Comparison of ENCODE assay signal across 9 cellular contexts in genomic region chr9:12640021-12640587, GRCh38. TPM values are rescaled to one million over a fixed set of nuclear protein-coding genes. Genes with fewer than 3 reads are reported as not detected.
DNase-seq lines count a peak whose midpoint lies in the region; ATAC-seq and TF ChIP-seq lines count a peak whose summit lies in the region.
"Had no signal": no experiment of that assay in that cellular context is flagged by ENCODE, and none has a peak within 500 bp of the region (broad histone marks: within the 10 kb centered on the region; RNA-seq: fewer than 3 reads in every experiment).

No MANE protein-coding gene starts in this region.

- no peak overlapping the region for H3K4me2 ChIP-seq in PC-3 (ENCODE audit: low read length)

- H3K9me3 Mint-ChIP-seq in stimulated activated effector memory CD8-positive, alpha-beta T cell treated with anti-CD3 and anti-CD28 coated beads, Interleukin-12 subunit alpha, Interleukin-12 subunit beta, amount 100 ng/mL, for 72 hours = peaks cover 18% of the 10 kb centered on the region

- ATAC-seq in PC-3 (peak; percentile 53), GM18520 (IDR thresholded peaks at IDR 0.05; ENCODE audit: unreplicated experiment) (no peak)
- ATAC-seq in stimulated activated effector memory CD8-positive, alpha-beta T cell treated with anti-CD3 and anti-CD28 coated beads, Interleukin-12 subunit alpha, Interleukin-12 subunit beta, amount 100 ng/mL, for 72 hours = no peak

- H3K27ac ChIP-seq in PC-3 (ENCODE audit: low read length) = no peak overlapping the region

- no peak overlapping the region for H3K9ac ChIP-seq in PC-3 (ENCODE audit: low read length)

- no peaks in the 10 kb centered on the region for H3K36me3 Mint-ChIP-seq in stimulated activated effector memory CD8-positive, alpha-beta T cell treated with anti-CD3 and anti-CD28 coated beads, Interleukin-12 subunit alpha, Interleukin-12 subunit beta, amount 100 ng/mL, for 72 hours
- H3K36me3 Mint-ChIP-seq: memory B cell had no signal

- no peaks in the 10 kb centered on the region for H3K79me2 ChIP-seq in PC-3 (ENCODE audit: low read length)

- DNase-seq in DMS53 treated with DMSO at 0.1 percent for 48 hours (lab: John Stamatoyannopoulos, UW; ENCODE audit: unreplicated experiment) (peak; percentile 11), PC-3 (peak; percentile 57), fibroblast of villous mesenchyme (ENCODE audit: low read depth) (peak; percentile 70), smooth muscle cell of the brain vasculature (ENCODE audit: low read depth, low spot score) (peak; percentile 1), activated T-cell treated with anti-CD3 and anti-CD28 coated beads for 4 hours (no peak)
- peak; percentile 39 for DNase-seq in Jurkat, Clone E6-1 (ENCODE audit: low read depth, low spot score)
- no peak for DNase-seq in stimulated activated effector memory CD8-positive, alpha-beta T cell treated with anti-CD3 and anti-CD28 coated beads, Interleukin-12 subunit alpha, Interleukin-12 subunit beta, amount 100 ng/mL, for 72 hours (ENCODE audit: low spot score in 2 of 2)

- no peaks in the 10 kb centered on the region for H3K4me1 Mint-ChIP-seq in stimulated activated effector memory CD8-positive, alpha-beta T cell treated with anti-CD3 and anti-CD28 coated beads, Interleukin-12 subunit alpha, Interleukin-12 subunit beta, amount 100 ng/mL, for 72 hours
- H3K4me1 Mint-ChIP-seq: memory B cell had no signal

- H3K27me3 ChIP-seq in PC-3 (ENCODE audit: low read length) = no peaks in the 10 kb centered on the region

- H3K9me3 ChIP-seq in PC-3 (ENCODE audit: low read length) = no peaks in the 10 kb centered on the region

- H3F3A ChIP-seq in PC-3 (ENCODE audit: low read length, unreplicated experiment) = no peaks in the 10 kb centered on the region

- intact Hi-C loops in PC-3 (cut with micrococcal nuclease) = loop anchor here (2.0 kb wide), 1 partner anchor 85 kb away; no protein-coding TSS in a partner anchor

- TF ChIP-seq CTCF in PC-3 (conservative IDR thresholded peaks at IDR 0.05; ENCODE audit: low read depth, low read length) = peak; percentile 67
- TF ChIP-seq CTCF in fibroblast of villous mesenchyme (IDR thresholded peaks at IDR 0.05; ENCODE audit: insufficient read depth, low read depth, low read length) = peak; percentile 59

- BruUV-seq in PC-3 (replicated peaks; lab: Mats Ljungman, UMichigan) = no TSS peak

- no peak overlapping the region for H3K4me3 ChIP-seq in Jurkat, Clone E6-1 (ENCODE audit: low read length)
- H3K4me3 ChIP-seq in PC-3 (ENCODE audit: low read length) (no peak overlapping the region), fibroblast of villous mesenchyme (ENCODE audit: low read depth, low read length) (no peak overlapping the region)

- H3K9me2 ChIP-seq in PC-3 (replicated peaks; ENCODE audit: low read length) = no peaks in the 10 kb centered on the region

- CTCF ChIA-PET in PC-3 (lab: Charles Lee) = interaction anchor here (1.2 kb wide), 1 partner anchor 85 kb away, joined by 9 read pairs; no protein-coding TSS in a partner anchor

- H4K20me1 ChIP-seq in PC-3 (ENCODE audit: low read length) = no peaks in the 10 kb centered on the region

- H2AFZ ChIP-seq in PC-3 (ENCODE audit: low read length) = no peak overlapping the region

- H3K4me1 ChIP-seq in PC-3 (ENCODE audit: insufficient read depth, low read length) = no peaks in the 10 kb centered on the region

- POLR2A ChIA-PET in PC-3 (lab: Charles Lee; ENCODE audit: unreplicated experiment) = no interaction called here

- H3K27ac Mint-ChIP-seq in stimulated activated effector memory CD8-positive, alpha-beta T cell treated with anti-CD3 and anti-CD28 coated beads, Interleukin-12 subunit alpha, Interleukin-12 subunit beta, amount 100 ng/mL, for 72 hours = no peak overlapping the region
- H3K27ac Mint-ChIP-seq: memory B cell had no signal

- H3K36me3 ChIP-seq in PC-3 (ENCODE audit: low read depth, low read length) = no peaks in the 10 kb centered on the region

- no peak overlapping the region for H3K4me3 Mint-ChIP-seq in stimulated activated effector memory CD8-positive, alpha-beta T cell treated with anti-CD3 and anti-CD28 coated beads, Interleukin-12 subunit alpha, Interleukin-12 subunit beta, amount 100 ng/mL, for 72 hours
- H3K4me3 Mint-ChIP-seq: memory B cell had no signal

RNA-seq across cellular contexts. Expression of gene TYRP1, which starts 53.1 kb away (rescaled TPM):
- polyA plus RNA-seq in Jurkat, Clone E6-1 (2012; ENCODE audit: insufficient read depth, insufficient read length) = not detected
- total RNA-seq in PC-3 (2014; rRNA removed) = 0.22 TPM in 1 of 2 replicates, not detected in the other
- total RNA-seq in fibroblast of villous mesenchyme = 0.43 and 2.9 TPM in 2 replicates

Comparison
In these comparisons a context has a peak if more than half of its experiments do, and no peak if none do; other contexts are left out.
1. DNase-seq: peak in DMS53 treated with DMSO at 0.1 percent for 48 hours (single experiment), Jurkat, Clone E6-1 (single experiment), PC-3 (single experiment), fibroblast of villous mesenchyme (single experiment) and smooth muscle cell of the brain vasculature (single experiment); none in stimulated activated effector memory CD8-positive, alpha-beta T cell treated with anti-CD3 and anti-CD28 coated beads, Interleukin-12 subunit alpha, Interleukin-12 subunit beta, amount 100 ng/mL, for 72 hours (0 of 2) and activated T-cell treated with anti-CD3 and anti-CD28 coated beads for 4 hours (single experiment).